ENCODE assay signal across 9 cellular contexts in the genomic region with DNA sequence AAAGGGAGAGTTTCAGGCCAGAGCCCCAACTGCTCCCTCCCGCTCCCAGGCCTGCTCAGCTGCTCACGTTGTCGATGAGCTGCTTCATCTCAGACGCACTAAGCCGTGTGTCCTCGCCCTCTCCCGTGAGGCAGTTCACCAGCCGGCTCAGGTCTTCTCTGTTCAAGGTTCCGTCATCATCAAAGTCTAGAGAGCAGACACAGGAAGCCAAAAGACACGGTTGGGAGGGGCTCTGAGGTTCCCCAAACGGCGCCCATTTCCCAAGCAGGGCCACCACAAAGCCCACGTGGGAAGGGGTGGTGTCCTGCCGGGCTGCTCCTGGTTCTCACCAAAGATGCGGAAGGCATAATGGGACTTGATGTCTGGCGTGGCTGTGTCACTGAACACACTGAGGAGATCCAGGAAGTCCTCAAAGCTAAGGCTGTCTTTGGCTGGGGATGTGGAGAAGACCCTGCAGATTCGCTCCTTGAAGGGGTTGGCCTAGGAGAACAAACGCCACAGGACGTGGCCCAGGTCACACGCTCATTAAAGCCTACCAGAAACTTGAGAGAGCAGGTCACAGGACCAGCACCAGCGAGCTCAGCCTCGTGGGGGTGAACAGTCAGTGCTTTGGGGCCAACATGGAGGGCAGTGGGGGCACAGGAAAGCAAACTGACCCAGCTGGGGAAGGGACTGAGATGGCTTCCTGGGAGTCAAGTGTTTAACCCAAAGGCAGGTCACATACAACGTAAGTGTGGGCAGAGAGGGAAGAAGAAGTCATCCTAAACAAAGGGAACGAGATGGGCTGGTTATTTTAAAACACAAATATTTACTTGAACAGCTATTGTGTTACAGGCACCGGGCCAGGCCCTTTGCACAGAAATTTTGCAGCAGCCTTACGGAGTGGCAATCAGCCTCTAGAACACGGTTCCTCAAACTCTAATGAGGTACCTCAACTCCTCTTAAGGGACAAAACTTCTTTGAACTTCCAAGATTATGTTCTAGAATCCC. TPM values are rescaled to one million over a fixed set of nuclear protein-coding genes. Genes with fewer than 3 reads are reported as not detected.
DNase-seq lines count a peak whose midpoint lies in the region; ATAC-seq and TF ChIP-seq lines count a peak whose summit lies in the region.
"Had no signal": no experiment of that assay in that cellular context is flagged by ENCODE, and none has a peak within 500 bp of the region (broad histone marks: within the 10 kb centered on the region; RNA-seq: fewer than 3 reads in every experiment).

No MANE protein-coding gene starts in this region.

- TF ChIP-seq CTCF in left ventricle myocardium inferior (IDR thresholded peaks at IDR 0.05; ENCODE audit: borderline replicate concordance): no peak
- no peak for TF ChIP-seq CTCF in lower leg skin (IDR thresholded peaks at IDR 0.05)

- peaks cover 14% of the 10 kb centered on the region for H3K4me1 Mint-ChIP-seq in activated T-helper 17 cell treated with anti-CD3 and anti-CD28 coated beads, Interleukin-2, amount 50 U/mL, for 72 hours
- H3K4me1 Mint-ChIP-seq in stimulated activated naive B cell treated with anti-CD40 and anti-IgM and Interleukin-4, amounts not matched to agents 10 μg/mL and 1 μg/mL and 100 μg/mL, for 72 hours: peaks cover 36 to 44% of the 10 kb centered on the region in 2 donors

- H3K9me3 ChIP-seq in left ventricle myocardium inferior (replicated peaks): no peaks in the 10 kb centered on the region
- H3K9me3 ChIP-seq in right cardiac atrium (ENCODE audit: control insufficient read depth, low read length): no peaks in the 10 kb centered on the region

- H3K27me3 ChIP-seq in left ventricle myocardium inferior (ENCODE audit: low read depth) (no peaks in the 10 kb centered on the region), right cardiac atrium (ENCODE audit: control insufficient read depth, insufficient read depth) (no peaks in the 10 kb centered on the region)

- H3K27ac ChIP-seq in left ventricle myocardium inferior (replicated peaks) (peak overlapping the region; percentile 92), right cardiac atrium (ENCODE audit: low read length) (no peak overlapping the region)
- H3K27ac ChIP-seq: SK-N-MC had no signal

- WGBS in right cardiac atrium: 70% methylated on average over 27 of the region's 27 CpGs
- WGBS in lower leg skin, 2 donors: 54 to 55% methylated on average over 27 of the region's 27 CpGs

- H3K27me3 Mint-ChIP-seq in activated T-helper 17 cell treated with anti-CD3 and anti-CD28 coated beads, Interleukin-2, amount 50 U/mL, for 72 hours: no peaks in the 10 kb centered on the region
- no peaks in the 10 kb centered on the region for H3K27me3 Mint-ChIP-seq in stimulated activated naive B cell treated with anti-CD40 and anti-IgM and Interleukin-4, amounts not matched to agents 10 μg/mL and 1 μg/mL and 100 μg/mL, for 72 hours

- H3K27ac Mint-ChIP-seq in activated T-helper 17 cell treated with anti-CD3 and anti-CD28 coated beads, Interleukin-2, amount 50 U/mL, for 72 hours: peak overlapping the region; percentile 90
- H3K27ac Mint-ChIP-seq in stimulated activated naive B cell treated with anti-CD40 and anti-IgM and Interleukin-4, amounts not matched to agents 10 μg/mL and 1 μg/mL and 100 μg/mL, for 72 hours: peak overlapping the region; percentile 93

- peaks cover 61% of the 10 kb centered on the region for H3K36me3 ChIP-seq in left ventricle myocardium inferior

- no peak overlapping the region for H3K4me3 ChIP-seq in left ventricle myocardium inferior
- no peak overlapping the region for H3K4me3 ChIP-seq in right cardiac atrium (ENCODE audit: low read length)
- H3K4me3 ChIP-seq in lower leg skin (ENCODE audit: low read depth, poor library complexity, severe bottlenecking): no peak overlapping the region
- H3K4me3 ChIP-seq: SK-N-MC had no signal

- DNase-seq in left ventricle myocardium inferior: no peak
- DNase-seq in right cardiac atrium: no peak
- peak; percentile 47 for DNase-seq in mucosa of gallbladder (ENCODE audit: low spot score)
- peak; percentile 37 for DNase-seq in stimulated activated naive B cell treated with anti-CD40 and anti-IgM and Interleukin-4, amounts not matched to agents 10 μg/mL and 1 μg/mL and 100 μg/mL, for 72 hours
- DNase-seq in lower leg skin (ENCODE audit: low spot score in 2 of 2): no peak

- intact Hi-C loops in left ventricle myocardium inferior (cut with micrococcal nuclease): no loop called here
- intact Hi-C loops in right cardiac atrium (cut with DNase I): no loop called here
- intact Hi-C loops in lower leg skin (cut with DNase I; ENCODE audit: low total_unique reads): loop anchor here (2.0 kb wide), 1 partner anchor 17 kb away; the partner anchor contains the start of gene TTLL13

- ATAC-seq in right cardiac atrium: no peak
- peak; percentile 40 for ATAC-seq in activated T-helper 17 cell treated with anti-CD3 and anti-CD28 coated beads, Interleukin-2, amount 50 U/mL, for 72 hours (replicated peaks)
- ATAC-seq in stimulated activated naive B cell treated with anti-CD40 and anti-IgM and Interleukin-4, amounts not matched to agents 10 μg/mL and 1 μg/mL and 100 μg/mL, for 72 hours (replicated peaks): peak; percentile 29 to 33
- no peak for ATAC-seq in HG03095 (IDR thresholded peaks at IDR 0.05; ENCODE audit: unreplicated experiment)
- no peak for ATAC-seq in GM18907 (IDR thresholded peaks at IDR 0.05; ENCODE audit: unreplicated experiment)

- H3K4me1 ChIP-seq in left ventricle myocardium inferior (peaks cover 65% of the 10 kb centered on the region), right cardiac atrium (ENCODE audit: control insufficient read depth, insufficient read depth, low read length) (peaks cover 2% of the 10 kb centered on the region)

- peak overlapping the region; percentile 98 for H3K4me3 Mint-ChIP-seq in activated T-helper 17 cell treated with anti-CD3 and anti-CD28 coated beads, Interleukin-2, amount 50 U/mL, for 72 hours
- peak overlapping the region; percentile 72 to 84 for H3K4me3 Mint-ChIP-seq in stimulated activated naive B cell treated with anti-CD40 and anti-IgM and Interleukin-4, amounts not matched to agents 10 μg/mL and 1 μg/mL and 100 μg/mL, for 72 hours

- no peaks in the 10 kb centered on the region for H3K9me3 Mint-ChIP-seq in activated T-helper 17 cell treated with anti-CD3 and anti-CD28 coated beads, Interleukin-2, amount 50 U/mL, for 72 hours
- H3K9me3 Mint-ChIP-seq in stimulated activated naive B cell treated with anti-CD40 and anti-IgM and Interleukin-4, amounts not matched to agents 10 μg/mL and 1 μg/mL and 100 μg/mL, for 72 hours: no peaks in the 10 kb centered on the region

- no peak for TF ChIP-seq POLR2A in lower leg skin (IDR thresholded peaks at IDR 0.05)

- H3K36me3 Mint-ChIP-seq in activated T-helper 17 cell treated with anti-CD3 and anti-CD28 coated beads, Interleukin-2, amount 50 U/mL, for 72 hours (ENCODE audit: low read depth): peaks cover 62% of the 10 kb centered on the region
- H3K36me3 Mint-ChIP-seq in stimulated activated naive B cell treated with anti-CD40 and anti-IgM and Interleukin-4, amounts not matched to agents 10 μg/mL and 1 μg/mL and 100 μg/mL, for 72 hours: peaks cover 30 to 49% of the 10 kb centered on the region in 2 donors

RNA-seq across cellular contexts. Expression of gene CIB1, which starts 2.4 kb away (rescaled TPM):
- total RNA-seq in left ventricle myocardium inferior (69.6 TPM), right cardiac atrium (10 to 100 TPM; 69.5 to 70.7 (median 70.1) TPM), mucosa of gallbladder (106 TPM), lower leg skin (10 to 100 TPM in 3 of 4 donors, 1 to 10 TPM in 1; 10.0 to 32.2 (median 22.9) TPM)
- 95.8 TPM for polyA plus RNA-seq in right cardiac atrium
- total RNA-seq in activated T-helper 17 cell treated with anti-CD3 and anti-CD28 coated beads, Interleukin-2, amount 50 U/mL, for 72 hours: 100 to 1,000 TPM; 128 to 163 TPM

RNA-seq across cellular contexts. Expression of gene GDPGP1, which starts 2.7 kb away (rescaled TPM):
- total RNA-seq in left ventricle myocardium inferior: 15.5 TPM
- total RNA-seq in right cardiac atrium: 10 to 100 TPM; 10.6 to 20.5 (median 15.6) TPM
- polyA plus RNA-seq in right cardiac atrium: 6.5 TPM
- 1 to 10 TPM; 8.2 to 9.4 TPM for total RNA-seq in activated T-helper 17 cell treated with anti-CD3 and anti-CD28 coated beads, Interleukin-2, amount 50 U/mL, for 72 hours
- total RNA-seq in mucosa of gallbladder: 12.6 TPM
- total RNA-seq in lower leg skin: 1 to 10 TPM; 2.6 to 5.5 (median 3.9) TPM

RNA-seq across cellular contexts. Expression of gene TTLL13, which starts 18.0 kb away (rescaled TPM):
- total RNA-seq in left ventricle myocardium inferior (0.19 TPM), right cardiac atrium (under 1 TPM in 2 of 4 donors, not detected in 2; 0.24 to 0.54 TPM), mucosa of gallbladder (0.32 TPM), lower leg skin (under 1 TPM in 1 of 4 donors, not detected in 3; 0.63 TPM)
- 0.72 TPM for polyA plus RNA-seq in right cardiac atrium
- 1 to 10 TPM in 1 of 2 donors, not detected in 1; 1.3 TPM for total RNA-seq in activated T-helper 17 cell treated with anti-CD3 and anti-CD28 coated beads, Interleukin-2, amount 50 U/mL, for 72 hours

RNA-seq across cellular contexts. Expression of gene SEMA4B, which starts 30.2 kb away (rescaled TPM):
- total RNA-seq in left ventricle myocardium inferior (22.7 TPM), right cardiac atrium (10 to 100 TPM; 32.6 to 39.6 (median 33.5) TPM), mucosa of gallbladder (79.7 TPM), lower leg skin (100 to 1,000 TPM in 3 of 4 donors, 10 to 100 TPM in 1; 89.2 to 151 (median 106) TPM)
- polyA plus RNA-seq in right cardiac atrium: 16.4 TPM
- total RNA-seq in activated T-helper 17 cell treated with anti-CD3 and anti-CD28 coated beads, Interleukin-2, amount 50 U/mL, for 72 hours: 10 to 100 TPM; 17.3 to 49.1 TPM

RNA-seq across cellular contexts. Expression of gene NGRN, which starts 34.1 kb away (rescaled TPM):
- total RNA-seq in left ventricle myocardium inferior (120 TPM), right cardiac atrium (100 to 1,000 TPM; 135 to 159 (median 154) TPM), mucosa of gallbladder (91.8 TPM), lower leg skin (10 to 100 TPM; 49.8 to 66.8 (median 58.4) TPM)
- 163 TPM for polyA plus RNA-seq in right cardiac atrium
- 10 to 100 TPM; 22.4 to 31.1 TPM for total RNA-seq in activated T-helper 17 cell treated with anti-CD3 and anti-CD28 coated beads, Interleukin-2, amount 50 U/mL, for 72 hours

Comparison
In these comparisons a context has a peak if more than half of its experiments do, and no peak if none do; other contexts are left out.
1. DNase-seq: peak in mucosa of gallbladder (single experiment) and stimulated activated naive B cell treated with anti-CD40 and anti-IgM and Interleukin-4, amounts not matched to agents 10 μg/mL and 1 μg/mL and 100 μg/mL, for 72 hours (single experiment); none in left ventricle myocardium inferior (single experiment), right cardiac atrium (0 of 3) and lower leg skin (0 of 2).
2. ATAC-seq: peak in activated T-helper 17 cell treated with anti-CD3 and anti-CD28 coated beads, Interleukin-2, amount 50 U/mL, for 72 hours (single experiment) and stimulated activated naive B cell treated with anti-CD40 and anti-IgM and Interleukin-4, amounts not matched to agents 10 μg/mL and 1 μg/mL and 100 μg/mL, for 72 hours (2 of 2); none in right cardiac atrium (0 of 2), HG03095 (single experiment) and GM18907 (single experiment).